1 cellular context compared by ENCODE assay signal in the genomic region with DNA sequence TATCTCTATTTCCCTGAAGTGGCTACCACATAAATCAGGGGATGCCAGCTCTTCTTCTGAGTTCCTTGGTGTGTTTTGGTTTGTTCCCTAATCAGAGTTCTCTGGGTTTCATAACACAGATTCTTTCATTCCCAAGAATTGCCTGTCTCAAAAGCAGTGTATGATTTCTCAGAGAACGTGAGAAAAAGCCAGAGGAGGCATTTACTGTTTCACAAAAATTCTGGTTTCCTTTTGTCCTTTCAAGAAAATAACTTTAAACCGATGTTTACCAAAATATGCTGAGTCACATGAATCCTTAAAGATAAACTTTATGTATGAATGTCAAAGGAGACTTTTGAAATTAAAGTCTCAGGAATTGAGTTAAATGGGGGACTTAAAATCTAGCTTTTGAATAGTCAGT.
TF ChIP-seq lines count a peak whose summit lies in the region.

No MANE protein-coding gene starts in this region.

TF ChIP-seq in HepG2, 621 proteins besides CTCF, POLR2A, EP300 and RAD21 (continued from another document):
- TF ChIP-seq, protein P1, sequence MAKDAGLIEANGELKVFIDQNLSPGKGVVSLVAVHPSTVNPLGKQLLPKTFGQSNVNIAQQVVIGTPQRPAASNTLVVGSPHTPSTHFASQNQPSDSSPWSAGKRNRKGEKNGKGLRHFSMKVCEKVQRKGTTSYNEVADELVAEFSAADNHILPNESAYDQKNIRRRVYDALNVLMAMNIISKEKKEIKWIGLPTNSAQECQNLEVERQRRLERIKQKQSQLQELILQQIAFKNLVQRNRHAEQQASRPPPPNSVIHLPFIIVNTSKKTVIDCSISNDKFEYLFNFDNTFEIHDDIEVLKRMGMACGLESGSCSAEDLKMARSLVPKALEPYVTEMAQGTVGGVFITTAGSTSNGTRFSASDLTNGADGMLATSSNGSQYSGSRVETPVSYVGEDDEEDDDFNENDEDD (CRISPR knock-in tag; IDR thresholded peaks at IDR 0.05; ENCODE audit: borderline replicate concordance), result no peak
